ENCODE assay signal across 31 cellular contexts in genomic region chr16:31535737-31536136, GRCh38. TPM values are rescaled to one million over a fixed set of nuclear protein-coding genes. Genes with fewer than 3 reads are reported as not detected.
"Had no signal": no experiment of that assay in that cellular context is flagged by ENCODE, and none has a peak within 500 bp of the region (broad histone marks: within the 10 kb centered on the region; RNA-seq: fewer than 3 reads in every experiment).

No MANE protein-coding gene starts in this region.

- H3K36me3 Mint-ChIP-seq: mesothelial cell of epicardium, type B pancreatic cell had no signal

- H3K4me1 ChIP-seq: breast epithelium, gastrocnemius medialis, uterus had no signal

- H3K27ac ChIP-seq: breast epithelium, gastrocnemius medialis, neutrophil, skin epidermis, uterus had no signal

- H3K4me1 Mint-ChIP-seq: mesothelial cell of epicardium, nephron progenitor cell had no signal

- ATAC-seq: activated CD8-positive, alpha-beta T cell treated with anti-CD3 and anti-CD28 coated beads for 36 hours; activated naive CD4-positive, alpha-beta T cell treated with anti-CD3 and anti-CD28 coated beads, Interleukin-2, amount 50 U/mL, for 72 hours; activated T-cell treated with anti-CD3 and anti-CD28 coated beads, Interleukin-2, amount 50 U/mL, for 72 hours; gastrocnemius medialis; sciatic nerve; stimulated activated memory B cell treated with anti-CD40 and anti-IgM and Interleukin-4, amounts not matched to agents 10 μg/mL and 1 μg/mL and 100 μg/mL, for 72 hours; stimulated activated naive CD8-positive, alpha-beta T cell treated with anti-CD3 and anti-CD28 coated beads, Interleukin-15, amount 100 ng/mL, for 72 hours had no signal

- H3K27ac Mint-ChIP-seq: activated B cell treated with CpG ODN at 0.5 μM for 24 hours; activated CD8-positive, alpha-beta T cell treated with anti-CD3 and anti-CD28 coated beads for 36 hours; activated naive CD4-positive, alpha-beta T cell treated with anti-CD3 and anti-CD28 coated beads, Interleukin-2, amount 50 U/mL, for 72 hours; activated T-cell treated with anti-CD3 and anti-CD28 coated beads, Interleukin-2, amount 50 U/mL, for 72 hours; mesothelial cell of epicardium; naive B cell; nephron progenitor cell; progenitor cell of endocrine pancreas; stimulated activated memory B cell treated with anti-CD40 and anti-IgM and Interleukin-4, amounts not matched to agents 10 μg/mL and 1 μg/mL and 100 μg/mL, for 72 hours; stimulated activated naive CD8-positive, alpha-beta T cell treated with anti-CD3 and anti-CD28 coated beads, Interleukin-15, amount 100 ng/mL, for 72 hours; type B pancreatic cell had no signal

- H3K4me3 ChIP-seq: breast epithelium, gastrocnemius medialis, skin epidermis, uterus had no signal

- H3K4me3 Mint-ChIP-seq: activated B cell treated with CpG ODN at 0.5 μM for 24 hours; activated CD8-positive, alpha-beta T cell treated with anti-CD3 and anti-CD28 coated beads for 36 hours; activated T-cell treated with anti-CD3 and anti-CD28 coated beads, Interleukin-2, amount 50 U/mL, for 72 hours; mesothelial cell of epicardium; naive B cell; nephron progenitor cell; stimulated activated memory B cell treated with anti-CD40 and anti-IgM and Interleukin-4, amounts not matched to agents 10 μg/mL and 1 μg/mL and 100 μg/mL, for 72 hours; stimulated activated naive CD8-positive, alpha-beta T cell treated with anti-CD3 and anti-CD28 coated beads, Interleukin-15, amount 100 ng/mL, for 72 hours; type B pancreatic cell had no signal

- H3K9me3 Mint-ChIP-seq: activated B cell treated with CpG ODN at 0.5 μM for 24 hours had no signal

- DNase-seq: activated B cell treated with CpG ODN at 0.5 μM for 24 hours; activated CD4-positive, alpha-beta T cell treated with anti-CD3 and anti-CD28 coated beads, Interleukin-2, amount 50 U/mL, for 1 hour; activated CD8-positive, alpha-beta T cell treated with anti-CD3 and anti-CD28 coated beads for 36 hours; activated naive CD4-positive, alpha-beta T cell; activated T-cell treated with anti-CD3 and anti-CD28 coated beads for 4 hours; activated T-cell treated with anti-CD3 and anti-CD28 coated beads, Interleukin-2, amount 50 U/mL, for 72 hours; central memory CD4-positive, alpha-beta T cell; gastrocnemius medialis; hippocampal formation; naive B cell; nephron progenitor cell; stimulated activated CD4-positive, alpha-beta T cell treated with anti-CD3 and anti-CD28 coated beads, Interleukin-12 subunit alpha, Interleukin-12 subunit beta, amount 100 ng/mL, for 4 hours; stimulated activated CD4-positive, alpha-beta T cell treated with anti-CD3 and anti-CD28 coated beads, Interleukin-4, amount 100 ng/mL, for 24 hours; stimulated activated naive CD8-positive, alpha-beta T cell treated with anti-CD3 and anti-CD28 coated beads, Interleukin-15, amount 100 ng/mL, for 72 hours; substantia nigra; T-helper 9 cell; uterus had no signal

- H3K36me3 ChIP-seq: breast epithelium, gastrocnemius medialis, neutrophil, uterus had no signal

- H3K9me3 ChIP-seq: gastrocnemius medialis, neutrophil, uterus had no signal

- H3K27me3 ChIP-seq: uterus had no signal

RNA-seq across cellular contexts. Expression of gene AHSP, which starts 8.0 kb away (rescaled TPM):
- total RNA-seq: activated B cell treated with CpG ODN at 0.5 μM for 24 hours; activated CD8-positive, alpha-beta T cell treated with anti-CD3 and anti-CD28 coated beads for 36 hours; activated naive CD4-positive, alpha-beta T cell treated with anti-CD3 and anti-CD28 coated beads, Interleukin-2, amount 50 U/mL, for 72 hours; activated T-cell treated with anti-CD3 and anti-CD28 coated beads, Interleukin-2, amount 50 U/mL, for 72 hours; breast epithelium; epithelial cell of proximal tubule; gastrocnemius medialis; lower leg skin; mesothelial cell of epicardium; osteocyte; progenitor cell of endocrine pancreas; renal cortical epithelial cell had no signal
- polyA plus RNA-seq: keratinocyte had no signal

RNA-seq across cellular contexts. Expression of gene SLC5A2, which starts 52.8 kb away (rescaled TPM):
- total RNA-seq: activated B cell treated with CpG ODN at 0.5 μM for 24 hours; activated CD8-positive, alpha-beta T cell treated with anti-CD3 and anti-CD28 coated beads for 36 hours; activated T-cell treated with anti-CD3 and anti-CD28 coated beads, Interleukin-2, amount 50 U/mL, for 72 hours; epithelial cell of proximal tubule; gastrocnemius medialis; osteocyte; sciatic nerve had no signal
- polyA plus RNA-seq: keratinocyte had no signal
